20 cellular contexts compared by ENCODE assay signal in the genomic region with DNA sequence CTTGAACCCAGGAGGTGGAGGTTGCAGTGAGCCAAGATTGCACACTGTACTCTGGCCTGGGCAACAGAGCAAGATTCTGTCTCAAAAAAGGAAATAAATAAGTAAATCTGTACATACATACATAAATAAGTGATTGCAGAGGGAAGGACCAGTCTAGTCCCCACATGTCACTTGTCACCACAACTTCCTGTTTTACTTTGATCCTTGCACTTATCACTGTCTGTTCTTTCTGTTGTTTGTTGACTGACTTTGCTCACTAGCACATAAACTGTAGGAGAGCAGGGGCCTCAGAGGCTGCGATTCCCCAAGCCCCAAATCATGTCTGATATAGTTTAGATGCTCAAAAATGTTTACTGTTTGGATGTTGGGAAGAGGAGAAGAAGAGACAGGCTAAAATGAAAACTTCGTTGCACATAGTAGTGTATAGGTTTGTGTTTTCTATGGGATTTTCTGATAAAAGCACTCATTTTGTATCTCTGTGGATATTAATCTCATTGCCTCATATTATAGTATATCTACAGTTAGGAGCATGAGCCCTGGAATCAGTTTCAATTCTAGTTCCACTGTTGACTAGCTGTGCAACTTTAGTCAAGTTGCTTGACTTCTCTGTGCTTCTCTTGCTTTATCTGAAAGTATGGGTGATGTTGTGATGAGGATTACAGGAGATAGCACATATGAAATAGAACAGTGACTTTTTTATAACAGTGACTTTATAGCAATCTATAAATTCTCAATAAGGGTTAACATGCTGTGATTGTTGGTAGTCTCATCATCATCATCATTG.
"Had no signal": no experiment of that assay in that cellular context is flagged by ENCODE, and none has a peak within 500 bp of the region (broad histone marks: within the 10 kb centered on the region; RNA-seq: fewer than 3 reads in every experiment).

No MANE protein-coding gene starts in this region.

- FAIRE-seq: frontal cortex, keratinocyte had no signal

- H3K4me1 ChIP-seq: neural progenitor cell, uterus had no signal

- H3K36me3 ChIP-seq: neural progenitor cell, ovary, stomach, uterus had no signal

- H3K4me3 ChIP-seq: left ventricle myocardium inferior, neural progenitor cell, ovary, stomach, uterus had no signal

- H3K4me2 ChIP-seq: neural progenitor cell had no signal

- H2AFZ ChIP-seq: neural progenitor cell had no signal

- H3K4me3 Mint-ChIP-seq: activated CD8-positive, alpha-beta memory T cell treated with anti-CD3 and anti-CD28 coated beads, Interleukin-2, amount 10 ng/mL, durations not matched to agents 7 days and 5 days; activated naive CD8-positive, alpha-beta T cell; activated T-cell treated with anti-CD3 and anti-CD28 coated beads, Interleukin-2, amount 50 U/mL, for 24 hours; brain; central memory CD8-positive, alpha-beta T cell; neural progenitor cell had no signal

- H3K9me3 Mint-ChIP-seq: activated T-cell treated with anti-CD3 and anti-CD28 coated beads, Interleukin-2, amount 50 U/mL, for 24 hours; brain; central memory CD8-positive, alpha-beta T cell; neural progenitor cell had no signal

- H3K9ac ChIP-seq: neural progenitor cell had no signal

- H3K36me3 Mint-ChIP-seq: activated CD8-positive, alpha-beta memory T cell treated with anti-CD3 and anti-CD28 coated beads, Interleukin-2, amount 10 ng/mL, durations not matched to agents 7 days and 5 days; activated naive CD8-positive, alpha-beta T cell; brain; neural progenitor cell had no signal

- H3K27ac ChIP-seq: left ventricle myocardium inferior, neural progenitor cell, ovary, stomach, uterus had no signal

- H3K27me3 ChIP-seq: neural progenitor cell, ovary, stomach, uterus had no signal

- DNase-seq: activated CD4-positive, alpha-beta T cell treated with anti-CD3 and anti-CD28 coated beads for 1 hour; activated CD4-positive, alpha-beta T cell treated with anti-CD3 and anti-CD28 coated beads, Interleukin-2, amount 50 U/mL, for 48 hours; activated CD8-positive, alpha-beta memory T cell treated with anti-CD3 and anti-CD28 coated beads, Interleukin-2, amount 10 ng/mL, durations not matched to agents 7 days and 5 days; activated gamma-delta T cell; activated T-cell treated with anti-CD3 and anti-CD28 coated beads, Interleukin-2, amount 50 U/mL, for 24 hours; amygdala; cortex of kidney; effector CD8-positive, alpha-beta T cell; left ventricle myocardium inferior; mesenchymal stem cell; ovary; stimulated activated CD4-positive, alpha-beta T cell treated with anti-CD3 and anti-CD28 coated beads, Interleukin-4, amount 100 ng/mL, for 1 hour; stomach; uterus had no signal

- H3K27ac Mint-ChIP-seq: activated CD8-positive, alpha-beta memory T cell treated with anti-CD3 and anti-CD28 coated beads, Interleukin-2, amount 10 ng/mL, durations not matched to agents 7 days and 5 days; activated naive CD8-positive, alpha-beta T cell; activated T-cell treated with anti-CD3 and anti-CD28 coated beads, Interleukin-2, amount 50 U/mL, for 24 hours; neural progenitor cell had no signal

- ATAC-seq: activated CD8-positive, alpha-beta memory T cell treated with anti-CD3 and anti-CD28 coated beads, Interleukin-2, amount 10 ng/mL, durations not matched to agents 7 days and 5 days had no signal

- H3K9me3 ChIP-seq: left ventricle myocardium inferior, ovary, stomach, uterus had no signal
